9 cellular contexts compared by ENCODE assay signal in the genomic region with DNA sequence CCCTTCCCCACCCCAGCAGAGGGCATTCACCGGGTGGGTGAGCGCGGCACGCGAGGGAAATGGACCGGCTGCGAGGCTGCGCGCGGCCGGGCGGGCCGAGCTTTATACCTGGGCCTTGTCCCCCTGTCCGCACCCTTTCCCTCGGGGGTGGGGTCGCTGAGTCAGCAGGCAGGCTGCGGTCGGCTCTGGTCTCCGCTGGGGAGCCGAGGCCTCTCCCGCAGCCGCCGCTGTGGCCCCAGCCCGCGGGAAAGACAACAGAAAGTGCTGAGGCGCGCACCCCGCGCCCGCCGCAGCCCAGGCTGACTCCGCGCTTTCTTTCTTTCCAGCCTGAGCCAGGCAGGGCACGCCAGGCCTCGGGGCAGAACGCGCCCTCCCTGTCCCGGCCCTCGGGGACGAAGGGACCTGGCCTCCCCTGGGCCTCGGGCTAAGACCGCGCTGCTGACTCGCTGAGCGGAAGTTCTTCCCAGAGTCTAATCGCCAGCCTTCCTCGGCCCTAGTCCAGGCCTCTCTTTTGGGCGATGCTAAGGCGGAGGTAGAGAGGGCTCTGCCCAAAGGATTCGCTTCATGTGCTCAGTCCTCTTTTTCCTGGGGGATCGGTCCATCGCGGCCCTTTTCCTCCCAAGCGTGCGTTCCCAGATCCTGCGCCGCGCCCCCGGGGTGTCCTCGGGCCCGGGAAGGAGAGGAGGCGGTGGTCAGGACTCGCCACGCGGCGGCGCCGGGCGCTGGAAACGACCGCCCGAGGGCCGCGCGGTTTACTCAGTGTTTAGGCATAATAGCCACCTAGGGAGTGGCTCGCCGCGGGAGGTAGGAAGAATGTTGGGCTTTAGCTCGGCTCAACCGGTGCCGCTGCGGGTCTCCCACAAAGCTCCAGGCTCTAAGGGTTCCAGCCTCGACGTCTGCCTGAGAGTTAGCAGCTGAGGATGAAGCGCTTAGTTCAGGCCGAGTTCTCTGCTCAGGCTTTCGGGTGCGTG. TPM values are rescaled to one million over a fixed set of nuclear protein-coding genes. Genes with fewer than 3 reads are reported as not detected.
DNase-seq lines count a peak whose midpoint lies in the region; ATAC-seq, FAIRE-seq and TF ChIP-seq lines count a peak whose summit lies in the region.
"Had no signal": no experiment of that assay in that cellular context is flagged by ENCODE, and none has a peak within 500 bp of the region (broad histone marks: within the 10 kb centered on the region; RNA-seq: fewer than 3 reads in every experiment).

A gene with protein sequence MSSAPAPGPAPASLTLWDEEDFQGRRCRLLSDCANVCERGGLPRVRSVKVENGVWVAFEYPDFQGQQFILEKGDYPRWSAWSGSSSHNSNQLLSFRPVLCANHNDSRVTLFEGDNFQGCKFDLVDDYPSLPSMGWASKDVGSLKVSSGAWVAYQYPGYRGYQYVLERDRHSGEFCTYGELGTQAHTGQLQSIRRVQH (minus strand): TSS at position 78 of the 971 bp plus-strand sequence. CDS start 246 bp downstream, outside the sequence.

- no peaks in the 10 kb centered on the region for H3K36me3 ChIP-seq in breast epithelium
- H3K36me3 ChIP-seq in muscle layer of duodenum (ENCODE audit: control insufficient read depth in 1 of 2, insufficient read depth in 2 of 2, low read length in 2 of 2) = no peaks in the 10 kb centered on the region

- peaks cover 3 to 20% of the 10 kb centered on the region in 2 donors for H3K4me1 ChIP-seq in breast epithelium
- peaks cover 3 to 31% of the 10 kb centered on the region in 2 donors for H3K4me1 ChIP-seq in muscle layer of duodenum (ENCODE audit: control insufficient read depth in 1 of 2, insufficient read depth in 2 of 2, low read length in 2 of 2)

- peak; percentile 19 for TF ChIP-seq CTCF in AG09309 (IDR thresholded peaks at IDR 0.05; ENCODE audit: control insufficient read depth, insufficient read depth, low read depth, low read length, missing control alignments)
- TF ChIP-seq CTCF in breast epithelium (IDR thresholded peaks at IDR 0.05) = no peak

- H3K9me3 ChIP-seq in breast epithelium = no peaks in the 10 kb centered on the region
- no peaks in the 10 kb centered on the region for H3K9me3 ChIP-seq in muscle layer of duodenum (ENCODE audit: control insufficient read depth in 1 of 2, low read length in 2 of 2)

- DNase-seq in AG09309 (ENCODE audit: low read depth) (no peak), HEK293T (ENCODE audit: extremely low spot score) (no peak), breast epithelium (ENCODE audit: low spot score in 2 of 2) (no peak), RCC 7860 (ENCODE audit: low spot score) (no peak), occipital lobe (lab: John Stamatoyannopoulos, UW) (no peak)
- no peak for DNase-seq in effector CD4-positive, alpha-beta T cell
- DNase-seq: NCI-H446 had no signal

- no peak for ATAC-seq in GM21367 (IDR thresholded peaks at IDR 0.05; ENCODE audit: unreplicated experiment)

- H3K27ac ChIP-seq in breast epithelium = no peak within 1 kb of the TSS
- H3K27ac ChIP-seq in muscle layer of duodenum (ENCODE audit: low read length) = no peak within 1 kb of the TSS

- intact Hi-C loops in breast epithelium (cut with DNase I; ENCODE audit: low total_unique reads) = no loop called here

- TF ChIP-seq POLR2A in breast epithelium (IDR thresholded peaks at IDR 0.05) = no peak

- POLR2A ChIA-PET in HEK293T (lab: Yijun Ruan, JAX) = no interaction called here

- H3K27me3 ChIP-seq in breast epithelium (peaks cover 15 to 72% of the 10 kb centered on the region in 2 donors), muscle layer of duodenum (ENCODE audit: low read depth, low read length) (peaks cover 63% of the 10 kb centered on the region)

- CTCF ChIA-PET in HEK293T (lab: Yijun Ruan, JAX) = interaction anchor here (0.8 to 3.1 kb wide), 5 partner anchors 9 to 162 kb away, joined by 3 to 21 read pairs (median 5); no protein-coding TSS in a partner anchor

- peak within 1 kb of the TSS; percentile 32 for H3K4me3 ChIP-seq in AG09309 (ENCODE audit: control insufficient read depth, low read depth, low read length)
- H3K4me3 ChIP-seq in breast epithelium = peak within 1 kb of the TSS; percentile 27 to 67 (median 42)
- H3K4me3 ChIP-seq in muscle layer of duodenum (ENCODE audit: low read depth in 1 of 2, low read length in 2 of 2) = peak within 1 kb of the TSS; percentile 44 to 64

- FAIRE-seq in RCC 7860 (lab: Jason Lieb, UNC) = no peak

TF ChIP-seq in HEK293T, 16 proteins besides CTCF, POLR2A, EP300 and RAD21:
- TF ChIP-seq SP1 (IDR thresholded peaks at IDR 0.05) (no peak), FOXA1 (IDR thresholded peaks at IDR 0.05) (no peak), L3MBTL2 (conservative IDR thresholded peaks at IDR 0.05) (peak; percentile 68), FOXM1 (IDR thresholded peaks at IDR 0.05; ENCODE audit: borderline replicate concordance) (no peak)

RNA-seq across cellular contexts. Expression of the gene that starts here (rescaled TPM):
- total RNA-seq in breast epithelium (not detected), occipital lobe (not detected)
